In the genomic region with DNA sequence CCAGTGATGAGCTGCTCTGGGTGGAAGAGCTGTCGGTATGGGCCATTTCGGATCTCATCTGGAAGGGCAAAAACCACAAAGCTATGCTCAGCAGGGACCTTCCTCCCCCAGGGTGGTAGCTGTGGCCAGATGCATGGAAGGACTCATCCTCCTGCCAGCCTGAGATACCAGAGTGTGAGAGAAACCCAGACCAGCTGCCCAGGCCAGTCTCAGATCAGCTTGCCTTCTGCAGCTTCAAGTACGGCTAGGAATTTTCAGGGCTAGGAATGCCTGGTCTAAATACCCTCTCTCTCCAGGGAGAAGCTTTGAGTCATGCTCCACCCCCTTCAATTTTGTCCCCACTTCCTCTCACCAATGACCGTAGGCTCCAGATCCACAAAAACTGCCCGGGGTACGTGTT, we compare ENCODE assay signal across 7 cellular contexts. TPM values are rescaled to one million over a fixed set of nuclear protein-coding genes. Genes with fewer than 3 reads are reported as not detected.
DNase-seq lines count a peak whose midpoint lies in the region; ATAC-seq and TF ChIP-seq lines count a peak whose summit lies in the region.
"Had no signal": no experiment of that assay in that cellular context is flagged by ENCODE, and none has a peak within 500 bp of the region (broad histone marks: within the 10 kb centered on the region; RNA-seq: fewer than 3 reads in every experiment).

No MANE protein-coding gene starts in this region.

- no peak overlapping the region for H3K4me2 ChIP-seq in hepatocyte

- DNase-seq in CD4-positive, alpha-beta memory T cell: no peak
- DNase-seq in T-helper 17 cell (no peak), lower lobe of right lung (no peak), NCI-H82 treated with DMSO at 0.1 percent for 48 hours (lab: John Stamatoyannopoulos, UW; ENCODE audit: unreplicated experiment) (no peak), NCI-H526 (lab: John Stamatoyannopoulos, UW) (no peak), hepatocyte (ENCODE audit: low spot score) (no peak)

- peaks cover 45 to 65% of the 10 kb centered on the region in 2 donors for H3K36me3 Mint-ChIP-seq in CD4-positive, alpha-beta memory T cell
- peaks cover 10% of the 10 kb centered on the region for H3K36me3 Mint-ChIP-seq in T-helper 17 cell (ENCODE audit: low read depth)

- no peaks in the 10 kb centered on the region for H3K9me3 ChIP-seq in CD4-positive, alpha-beta memory T cell (ENCODE audit: control insufficient read depth in 1 of 2, low read length in 2 of 2)
- no peaks in the 10 kb centered on the region for H3K9me3 ChIP-seq in T-helper 17 cell (ENCODE audit: control insufficient read depth, low read length, poor library complexity, severe bottlenecking)
- no peaks in the 10 kb centered on the region for H3K9me3 ChIP-seq in lower lobe of right lung
- no peaks in the 10 kb centered on the region for H3K9me3 ChIP-seq in hepatocyte (ENCODE audit: low read depth)

- peaks cover 65% of the 10 kb centered on the region for H3K4me1 ChIP-seq in CD4-positive, alpha-beta memory T cell (ENCODE audit: insufficient read depth, low read length)
- H3K4me1 ChIP-seq in lower lobe of right lung (peaks cover 67% of the 10 kb centered on the region), hepatocyte (ENCODE audit: insufficient read depth) (peaks cover 49% of the 10 kb centered on the region)

- no peaks in the 10 kb centered on the region for H3K27me3 Mint-ChIP-seq in CD4-positive, alpha-beta memory T cell
- no peaks in the 10 kb centered on the region for H3K27me3 Mint-ChIP-seq in T-helper 17 cell

- no peak overlapping the region for H2AFZ ChIP-seq in hepatocyte

- peak overlapping the region; percentile 87 for H3K27ac ChIP-seq in CD4-positive, alpha-beta memory T cell (ENCODE audit: low read depth, low read length)
- peak overlapping the region; percentile 85 for H3K27ac ChIP-seq in lower lobe of right lung
- no peak overlapping the region for H3K27ac ChIP-seq in hepatocyte
- H3K27ac ChIP-seq: SJSA1 had no signal

- CTCF ChIA-PET in CD4-positive, alpha-beta memory T cell (lab: Charles Lee; ENCODE audit: partially characterized antibody): interaction anchor here (2.1 to 12.8 kb wide), 5 partner anchors 21 to 76 kb away, joined by 10 to 150 read pairs (median 25); a partner anchor contains a TSS

- H3K27ac Mint-ChIP-seq in CD4-positive, alpha-beta memory T cell: peak overlapping the region; percentile 89 to 97 (median 95)
- H3K27ac Mint-ChIP-seq in T-helper 17 cell: peak overlapping the region; percentile 96

- peak overlapping the region; percentile 94 to 100 for H3K4me3 ChIP-seq in CD4-positive, alpha-beta memory T cell (ENCODE audit: low read length in 2 of 2)
- H3K4me3 ChIP-seq in lower lobe of right lung (peak overlapping the region; percentile 72), hepatocyte (no peak overlapping the region)
- H3K4me3 ChIP-seq: SJSA1 had no signal

- WGBS in hepatocyte (ENCODE audit: low lambda C conversion rate, missing lambda C conversion rate): 84% methylated on average over 6 of the region's 6 CpGs

- H3K9me3 Mint-ChIP-seq in CD4-positive, alpha-beta memory T cell: peaks cover 0 to 4% (median 0%) of the 10 kb centered on the region in 8 donors

- H3K79me2 ChIP-seq in hepatocyte: peaks cover 6% of the 10 kb centered on the region

- POLR2A ChIA-PET in CD4-positive, alpha-beta memory T cell (lab: Charles Lee; ENCODE audit: partially characterized antibody): interaction anchor here (0.9 to 12.0 kb wide), 12 partner anchors 11 to 136 kb away, joined by 3 to 684 read pairs (median 44); a partner anchor contains a TSS

- ATAC-seq in T-helper 17 cell: no peak
- no peak for ATAC-seq in lower lobe of right lung

- peaks cover 22% of the 10 kb centered on the region for H3K36me3 ChIP-seq in CD4-positive, alpha-beta memory T cell (ENCODE audit: insufficient read depth, low read length)
- H3K36me3 ChIP-seq in lower lobe of right lung (peaks cover 28% of the 10 kb centered on the region), hepatocyte (replicated peaks; ENCODE audit: insufficient read depth, low read depth) (no peaks in the 10 kb centered on the region)

- no peak for TF ChIP-seq CTCF in lower lobe of right lung (IDR thresholded peaks at IDR 0.05)
- no peak for TF ChIP-seq CTCF in hepatocyte (IDR thresholded peaks at IDR 0.05; ENCODE audit: poor library complexity)

- peaks cover 51 to 84% (median 66%) of the 10 kb centered on the region in 4 donors for H3K4me1 Mint-ChIP-seq in CD4-positive, alpha-beta memory T cell
- H3K4me1 Mint-ChIP-seq in T-helper 17 cell: peaks cover 58% of the 10 kb centered on the region

- peak overlapping the region; percentile 85 to 99 (median 94) for H3K4me3 Mint-ChIP-seq in CD4-positive, alpha-beta memory T cell
- H3K4me3 Mint-ChIP-seq in T-helper 17 cell: peak overlapping the region; percentile 90

- no peaks in the 10 kb centered on the region for H3K9me2 ChIP-seq in hepatocyte (replicated peaks; ENCODE audit: insufficient read depth)

- no peaks in the 10 kb centered on the region for H3K27me3 ChIP-seq in CD4-positive, alpha-beta memory T cell (ENCODE audit: insufficient read depth, low read length)
- H3K27me3 ChIP-seq in lower lobe of right lung (ENCODE audit: low read depth) (no peaks in the 10 kb centered on the region), hepatocyte (peaks cover 44% of the 10 kb centered on the region)

- intact Hi-C loops in CD4-positive, alpha-beta memory T cell (cut with micrococcal nuclease): loop anchor here (2.0 to 5.0 kb wide), 2 partner anchors 137 to 854 kb away; a partner anchor contains a TSS
- intact Hi-C loops in lower lobe of right lung (cut with DNase I): no loop called here

- no peaks in the 10 kb centered on the region for H4K20me1 ChIP-seq in hepatocyte (ENCODE audit: insufficient read depth, poor library complexity, severe bottlenecking)

RNA-seq across cellular contexts. Expression of a gene that starts 1.4 kb away (rescaled TPM):
- not detected for total RNA-seq in CD4-positive, alpha-beta memory T cell
- not detected for polyA plus RNA-seq in CD4-positive, alpha-beta memory T cell
- total RNA-seq in T-helper 17 cell (not detected), lower lobe of right lung (3.5 TPM), hepatocyte (0.13 TPM in 1 of 2 replicates, not detected in the other)
- polyA plus RNA-seq in hepatocyte: not detected in 2 replicates
- total RNA-seq: SJSA1 had no signal

RNA-seq across cellular contexts. Expression of a gene that starts 2.1 kb away (rescaled TPM):
- total RNA-seq in CD4-positive, alpha-beta memory T cell: 100 to 1,000 TPM; 242 to 259 TPM
- polyA plus RNA-seq in CD4-positive, alpha-beta memory T cell: 100 to 1,000 TPM; 157 to 268 TPM
- total RNA-seq in T-helper 17 cell (100 to 1,000 TPM; 107 to 184 TPM), lower lobe of right lung (35.0 TPM), hepatocyte (4.7 and 9.6 TPM in 2 replicates)
- polyA plus RNA-seq in hepatocyte: 10.5 and 14.3 TPM in 2 replicates

RNA-seq across cellular contexts. Expression of a gene that starts 6.4 kb away (rescaled TPM):
- 10 to 100 TPM; 19.3 to 21.1 TPM for total RNA-seq in CD4-positive, alpha-beta memory T cell
- 10 to 100 TPM; 15.3 to 15.4 TPM for polyA plus RNA-seq in CD4-positive, alpha-beta memory T cell
- total RNA-seq in T-helper 17 cell (10 to 100 TPM; 11.9 to 17.2 TPM), lower lobe of right lung (26.7 TPM), hepatocyte (35.6 and 38.8 TPM in 2 replicates)
- 7.7 and 10.1 TPM in 2 replicates for polyA plus RNA-seq in hepatocyte

RNA-seq across cellular contexts. Expression of a gene that starts 6.4 kb away (rescaled TPM):
- 1 to 10 TPM; 1.5 to 2.5 TPM for total RNA-seq in CD4-positive, alpha-beta memory T cell
- under 1 TPM; 0.26 to 0.68 TPM for polyA plus RNA-seq in CD4-positive, alpha-beta memory T cell
- total RNA-seq in T-helper 17 cell (1 to 10 TPM in 1 of 2 donors, under 1 TPM in 1; 0.94 to 3.1 TPM), lower lobe of right lung (12.6 TPM), hepatocyte (5.9 and 9.6 TPM in 2 replicates)
- 1.7 and 6.6 TPM in 2 replicates for polyA plus RNA-seq in hepatocyte

RNA-seq across cellular contexts. Expression of a gene that starts 22.1 kb away (rescaled TPM):
- 100 to 1,000 TPM; 244 to 260 TPM for total RNA-seq in CD4-positive, alpha-beta memory T cell
- polyA plus RNA-seq in CD4-positive, alpha-beta memory T cell: 10 to 100 TPM; 22.1 to 49.5 TPM
- total RNA-seq in T-helper 17 cell: 10 to 100 TPM; 92.5 to 93.5 TPM
- 46.1 TPM for total RNA-seq in lower lobe of right lung
- total RNA-seq in hepatocyte: 25.2 and 37.5 TPM in 2 replicates
- polyA plus RNA-seq in hepatocyte: 41.6 and 47.1 TPM in 2 replicates
